8 cellular contexts compared by ENCODE assay signal in genomic region chr12:47812797-47813490, GRCh38. TPM values are rescaled to one million over a fixed set of nuclear protein-coding genes. Genes with fewer than 3 reads are reported as not detected.
DNase-seq lines count a peak whose midpoint lies in the region; ATAC-seq and TF ChIP-seq lines count a peak whose summit lies in the region.

No MANE protein-coding gene starts in this region.

- TF ChIP-seq CTCF in left lung (IDR thresholded peaks at IDR 0.05), result peak in 1 of 2 donors; percentile 6

- H3K4me1 ChIP-seq in left lung, result peaks cover 76 to 100% of the 10 kb centered on the region in 2 donors

- H3K36me3 ChIP-seq in left lung, result peaks cover 0 to 10% of the 10 kb centered on the region in 2 donors

- H3K9me3 ChIP-seq in left lung, result no peaks in the 10 kb centered on the region

- peak overlapping the region; percentile 2 to 27 for H3K4me3 ChIP-seq in left lung

- no peaks in the 10 kb centered on the region for H3K27me3 ChIP-seq in left lung

- H3K27ac ChIP-seq in left lung, result peak overlapping the region; percentile 92

- intact Hi-C loops in left lung (cut with DNase I), result no loop called here

- ATAC-seq in GM21825 (IDR thresholded peaks at IDR 0.05; ENCODE audit: unreplicated experiment), result peak; percentile 64
- peak; percentile 82 for ATAC-seq in left lung

- DNase-seq in EH (ENCODE audit: low read depth) (peak; percentile 95), Kasumi-1 (lab: John Stamatoyannopoulos, UW) (peak; percentile 92 to 95), cerebellar cortex (ENCODE audit: low spot score) (peak; percentile 43), left lung (peak; percentile 94 to 98), OCI-M2 (lab: John Stamatoyannopoulos, UW; ENCODE audit: unreplicated experiment) (no peak)
- peak; percentile 89 for DNase-seq in activated CD4-positive, alpha-beta T cell treated with anti-CD3 and anti-CD28 coated beads for 1 hour
- peak; percentile 82 to 84 for DNase-seq in stimulated activated CD4-positive, alpha-beta T cell treated with anti-CD3 and anti-CD28 coated beads, Interleukin-2, amount 100 ng/mL, for 48 hours

RNA-seq across cellular contexts. Expression of gene HDAC7, which starts 6.8 kb away (rescaled TPM):
- total RNA-seq in left lung, result 100 to 1,000 TPM; 102 to 115 TPM

RNA-seq across cellular contexts. Expression of gene SLC48A1, which starts 39.9 kb away (rescaled TPM):
- total RNA-seq in left lung, result 10 to 100 TPM; 35.4 to 38.6 TPM

RNA-seq across cellular contexts. Expression of gene RAPGEF3, which starts 54.3 kb away (rescaled TPM):
- 10 to 100 TPM; 15.9 to 28.9 TPM for total RNA-seq in left lung
